Comparison of ENCODE assay signal across 8 cellular contexts in the genomic region with DNA sequence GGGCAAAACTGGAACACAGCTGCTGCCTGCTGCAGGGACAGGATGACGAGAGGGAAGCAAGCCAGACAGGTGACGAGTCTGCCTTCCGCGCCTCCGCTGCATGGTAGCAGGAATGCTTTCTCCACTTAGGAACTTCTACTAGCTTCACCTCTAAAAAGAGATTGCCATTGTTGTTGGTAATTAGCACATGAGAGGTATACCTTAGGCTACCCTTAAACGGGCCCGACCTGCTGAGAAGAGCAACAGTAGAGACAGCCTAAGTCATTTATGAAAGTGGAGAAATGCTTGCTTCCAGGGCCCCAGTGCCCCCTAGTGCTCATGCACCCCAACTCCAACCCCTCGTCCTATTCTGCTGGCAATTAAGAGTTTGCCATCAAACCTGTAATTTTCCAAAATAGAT.
A peak's percentile ranks its signal among the peaks of the same experiment; 100 is the strongest.
DNase-seq lines count a peak whose midpoint lies in the region; ATAC-seq, FAIRE-seq and TF ChIP-seq lines count a peak whose summit lies in the region.

No MANE protein-coding gene starts in this region.

- no peak overlapping the region for H2AFZ ChIP-seq in H1 (ENCODE audit: low read length)

- H3K27ac Mint-ChIP-seq in T-helper 17 cell = no peak overlapping the region

- no peaks in the 10 kb centered on the region; the same call in 1 of the 2 replicates for H3K23me2 ChIP-seq in H1 (ENCODE audit: low read depth, low read length)

- peak; percentile 88 for FAIRE-seq in H1 (lab: Jason Lieb, UNC)

- no peaks in the 10 kb centered on the region for H4K20me1 ChIP-seq in H1 (replicated peaks in 1 of 2; ENCODE audit: control insufficient read depth in 1 of 2, insufficient read depth in 2 of 2, low read length in 2 of 2)

- H3K79me1 ChIP-seq in H1 (ENCODE audit: low read depth, low read length) = no peaks in the 10 kb centered on the region

- TF ChIP-seq CTCF in BE2C (IDR thresholded peaks at IDR 0.05; ENCODE audit: low read depth, low read length) (peak; percentile 62), GM20000 (IDR thresholded peaks at IDR 0.05; ENCODE audit: extremely low read depth, missing control alignments) (no peak), H1 (IDR thresholded peaks at IDR 0.05; ENCODE audit: control extremely low read depth in 1 of 3, insufficient read depth in 1 of 3, low read depth in 1 of 3, low read length in 3 of 3) (peak; percentile 79 to 83 (median 81))

- H3K27me3 Mint-ChIP-seq in T-helper 17 cell = peaks cover 17% of the 10 kb centered on the region

- H3K27me3 ChIP-seq in BE2C (no peaks in the 10 kb centered on the region), H1 (replicated peaks in 1 of 4; ENCODE audit: control insufficient read depth in 3 of 4, extremely low read depth in 1 of 4, insufficient read depth in 3 of 4, low read length in 3 of 4) (peaks cover 0 to 20% (median 16%) of the 10 kb centered on the region in 4 experiments; a peak in 5 of 7 replicates)

- H2BK15ac ChIP-seq in H1 (ENCODE audit: low read length) = no peak overlapping the region

- no peak for TF ChIP-seq EP300 in H1 (IDR thresholded peaks at IDR 0.05; ENCODE audit: borderline replicate concordance in 1 of 2, low read depth in 2 of 2, low read length in 2 of 2)

- POLR2A ChIA-PET in H1 (lab: Charles Lee; ENCODE audit: partially characterized antibody) = no interaction called here

- WGBS in H1 (ENCODE audit: extremely low coverage in 1 of 2, insufficient coverage in 1 of 2, insufficient read length in 1 of 2, insufficient replicate concordance in 2 of 2, low coverage in 1 of 2, low lambda C conversion rate in 2 of 2, missing lambda C conversion rate in 1 of 2), 2 experiments = 5% methylated on average over 8 of the region's 8 CpGs; no CpG with 5 or more reads in 1 of the 2 experiments

- no peaks in the 10 kb centered on the region for H3K36me3 Mint-ChIP-seq in T-helper 17 cell (ENCODE audit: low read depth)

- H4K91ac ChIP-seq in H1 (replicated peaks; ENCODE audit: insufficient read length, low read length) = no peak overlapping the region

- H3K4me2 ChIP-seq in H1 (ENCODE audit: insufficient read depth in 1 of 2, low read depth in 2 of 2, low read length in 2 of 2) = peak overlapping the region in 1 of 2 experiments; percentile 22; a peak in 2 of 4 replicates

- H3K56ac ChIP-seq in H1 (replicated peaks; ENCODE audit: insufficient read length, low read depth, low read length) = no peak overlapping the region

- no peak for TF ChIP-seq POLR2A in H1 (IDR thresholded peaks at IDR 0.05; ENCODE audit: control extremely low read depth in 1 of 2, low read depth in 2 of 2, low read length in 2 of 2)

- H3K4me1 ChIP-seq in BE2C = peaks cover 5% of the 10 kb centered on the region
- peaks cover 3 to 10% (median 5%) of the 10 kb centered on the region in 4 experiments for H3K4me1 ChIP-seq in H1 (replicated peaks in 1 of 4; ENCODE audit: control insufficient read depth in 3 of 4, insufficient read depth in 4 of 4, low read length in 3 of 4)

- H2BK5ac ChIP-seq in H1 (ENCODE audit: low read depth, low read length) = no peak overlapping the region

- H3K36me3 ChIP-seq in BE2C (no peaks in the 10 kb centered on the region), H1 (ENCODE audit: control insufficient read depth in 2 of 4, insufficient read depth in 4 of 4, low read length in 3 of 4) (no peaks in the 10 kb centered on the region)

- DNase-seq in BE2C (peak; percentile 28), GM20000 (ENCODE audit: low spot score) (peak; percentile 23), T-helper 17 cell (peak in 1 of 3 donors; percentile 15), H1 (ENCODE audit: low read depth in 1 of 2, low spot score in 2 of 2) (peak; percentile 67 to 77), inferior parietal cortex (ENCODE audit: extremely low spot score) (no peak)
- DNase-seq in stimulated activated CD4-positive, alpha-beta T cell treated with anti-CD3 and anti-CD28 coated beads, Interleukin-15, amount 100 ng/mL, for 48 hours (ENCODE audit: low read depth in 2 of 2) = peak; percentile 6 to 11

- H3K14ac ChIP-seq in H1 (ENCODE audit: insufficient read length) = no peak overlapping the region

- H3K18ac ChIP-seq in H1 (ENCODE audit: extremely low read depth, low read length) = no peak overlapping the region; the same call in 1 of the 2 replicates

- no peak overlapping the region for H3K27ac ChIP-seq in H1 (ENCODE audit: low read depth, low read length)

- H2BK12ac ChIP-seq in H1 (ENCODE audit: low read depth, low read length) = no peak overlapping the region

- no peak overlapping the region for H2BK20ac ChIP-seq in H1 (ENCODE audit: low read length)

- H3K9ac ChIP-seq in H1 (replicated peaks in 1 of 4; ENCODE audit: extremely low read depth in 1 of 4, low read depth in 3 of 4, low read length in 3 of 4) = no peak overlapping the region

- H2BK120ac ChIP-seq in H1 (replicated peaks; ENCODE audit: low read depth, low read length) = no peak overlapping the region

- peaks cover 11% of the 10 kb centered on the region for H3K4me1 Mint-ChIP-seq in T-helper 17 cell

- H3K79me2 ChIP-seq in H1 (ENCODE audit: control insufficient read depth in 1 of 2, insufficient read depth in 2 of 2, low read length in 2 of 2) = no peaks in the 10 kb centered on the region

- no peak overlapping the region for H3K4ac ChIP-seq in H1 (replicated peaks; ENCODE audit: insufficient read length, low read depth, low read length)

- no peak overlapping the region for H3K4me3 Mint-ChIP-seq in T-helper 17 cell

- no peak overlapping the region for H4K8ac ChIP-seq in H1 (ENCODE audit: extremely low read depth, insufficient read depth, low read length)

- H3K9me3 ChIP-seq in BE2C (no peaks in the 10 kb centered on the region), T-helper 17 cell (ENCODE audit: control insufficient read depth, low read length, poor library complexity, severe bottlenecking) (no peaks in the 10 kb centered on the region), H1 (ENCODE audit: insufficient read depth in 2 of 2, low read depth in 1 of 2, low read length in 1 of 2) (no peaks in the 10 kb centered on the region)

- H2AK5ac ChIP-seq in H1 (ENCODE audit: low read depth, low read length) = 0 out of 2 replicates have a peak overlapping the region, but pooled peaks have one; percentile 17

- no peak overlapping the region for H3K23ac ChIP-seq in H1 (ENCODE audit: insufficient read length)

- peak; percentile 93 for TF ChIP-seq RAD21 in H1 (IDR thresholded peaks at IDR 0.05 in 1 of 2, conservative IDR thresholded peaks at IDR 0.05 in 1 of 2; ENCODE audit: low read depth in 2 of 2, low read length in 2 of 2)

- ATAC-seq in T-helper 17 cell (peak; percentile 70), HG02973 (IDR thresholded peaks at IDR 0.05; ENCODE audit: unreplicated experiment) (no peak), GM21786 (IDR thresholded peaks at IDR 0.05; ENCODE audit: unreplicated experiment) (no peak)

- no peak overlapping the region for H3K4me3 ChIP-seq in BE2C (ENCODE audit: low read depth, low read length)
- no peak overlapping the region for H3K4me3 ChIP-seq in H1 (ENCODE audit: extremely low read depth in 1 of 4, insufficient read depth in 2 of 4, low read depth in 3 of 4, low read length in 4 of 4)

- no peak overlapping the region for H4K5ac ChIP-seq in H1 (ENCODE audit: insufficient read length, low read depth, low read length)

- CTCF ChIA-PET in H1 (lab: Charles Lee; ENCODE audit: partially characterized antibody) = interaction anchor here (0.8 to 3.8 kb wide), 21 partner anchors 8 to 605 kb away, joined by 3 to 21 read pairs (median 3); no protein-coding TSS in a partner anchor

TF ChIP-seq in H1, 55 proteins besides CTCF, POLR2A, EP300 and RAD21:
- TF ChIP-seq TCF12 (IDR thresholded peaks at IDR 0.05; ENCODE audit: low read depth, low read length) (peak; percentile 40; the same call in 1 of the 2 replicates), POLR2AphosphoS5 (IDR thresholded peaks at IDR 0.05; ENCODE audit: low read depth, low read length) (peak; percentile 36; the same call in 1 of the 2 replicates), RBBP5 (IDR thresholded peaks at IDR 0.05; ENCODE audit: borderline replicate concordance, low read depth, low read length) (no peak), BCL11A (IDR thresholded peaks at IDR 0.05; ENCODE audit: low read depth in 2 of 2, low read length in 2 of 2) (no peak), TEAD4 (IDR thresholded peaks at IDR 0.05; ENCODE audit: low read depth, low read length) (peak; percentile 63; the same call in 1 of the 2 replicates), SIN3A (conservative IDR thresholded peaks at IDR 0.05 in 1 of 2, IDR thresholded peaks at IDR 0.05 in 1 of 2; ENCODE audit: low read depth in 1 of 2, low read length in 2 of 2) (no peak; a peak in 1 of 4 replicates), CREB1 (IDR thresholded peaks at IDR 0.05) (peak; percentile 49), NANOG (IDR thresholded peaks at IDR 0.05; ENCODE audit: insufficient read depth, low read depth, low read length, poor library complexity, severe bottlenecking) (peak; percentile 34), SP1 (IDR thresholded peaks at IDR 0.05; ENCODE audit: low read depth, low read length) (peak; percentile 45; the same call in 1 of the 2 replicates), POU5F1 (IDR thresholded peaks at IDR 0.05; ENCODE audit: low read depth, low read length) (0 out of 2 replicates have a peak, but pooled peaks have one; percentile 5)
- TF ChIP-seq, protein P1, sequence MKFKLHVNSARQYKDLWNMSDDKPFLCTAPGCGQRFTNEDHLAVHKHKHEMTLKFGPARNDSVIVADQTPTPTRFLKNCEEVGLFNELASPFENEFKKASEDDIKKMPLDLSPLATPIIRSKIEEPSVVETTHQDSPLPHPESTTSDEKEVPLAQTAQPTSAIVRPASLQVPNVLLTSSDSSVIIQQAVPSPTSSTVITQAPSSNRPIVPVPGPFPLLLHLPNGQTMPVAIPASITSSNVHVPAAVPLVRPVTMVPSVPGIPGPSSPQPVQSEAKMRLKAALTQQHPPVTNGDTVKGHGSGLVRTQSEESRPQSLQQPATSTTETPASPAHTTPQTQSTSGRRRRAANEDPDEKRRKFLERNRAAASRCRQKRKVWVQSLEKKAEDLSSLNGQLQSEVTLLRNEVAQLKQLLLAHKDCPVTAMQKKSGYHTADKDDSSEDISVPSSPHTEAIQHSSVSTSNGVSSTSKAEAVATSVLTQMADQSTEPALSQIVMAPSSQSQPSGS (IDR thresholded peaks at IDR 0.05; ENCODE audit: low read length) = 0 out of 2 replicates have a peak, but pooled peaks have one; percentile 60
- TF ChIP-seq, protein P2, sequence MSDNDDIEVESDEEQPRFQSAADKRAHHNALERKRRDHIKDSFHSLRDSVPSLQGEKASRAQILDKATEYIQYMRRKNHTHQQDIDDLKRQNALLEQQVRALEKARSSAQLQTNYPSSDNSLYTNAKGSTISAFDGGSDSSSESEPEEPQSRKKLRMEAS (IDR thresholded peaks at IDR 0.05) = peak; percentile 41; the same call in 1 of the 2 replicates
